ENCODE assay signal across 17 cellular contexts in genomic region chr3:62211675-62212429, GRCh38.
A peak's percentile ranks its signal among the peaks of the same experiment; 100 is the strongest.
DNase-seq lines count a peak whose midpoint lies in the region; TF ChIP-seq lines count a peak whose summit lies in the region.
"Had no signal": no experiment of that assay in that cellular context is flagged by ENCODE, and none has a peak within 500 bp of the region (broad histone marks: within the 10 kb centered on the region; RNA-seq: fewer than 3 reads in every experiment).

No MANE protein-coding gene starts in this region.

- no peaks in the 10 kb centered on the region for H3K9me3 ChIP-seq in colonic mucosa
- H3K9me3 ChIP-seq: A549, upper lobe of left lung had no signal

- H3K4me3 ChIP-seq in colonic mucosa, result no peak overlapping the region
- no peak overlapping the region for H3K4me3 ChIP-seq in retinal pigment epithelial cell (ENCODE audit: low read length)
- H3K4me3 ChIP-seq: A549, GM23248, upper lobe of left lung had no signal

- no peaks in the 10 kb centered on the region for H3K36me3 ChIP-seq in colonic mucosa
- H3K36me3 ChIP-seq: upper lobe of left lung had no signal

- TF ChIP-seq CTCF in colonic mucosa (IDR thresholded peaks at IDR 0.05) (no peak), retinal pigment epithelial cell (conservative IDR thresholded peaks at IDR 0.05; ENCODE audit: low read depth, low read length) (peak; percentile 11)

- H3K27ac ChIP-seq in colonic mucosa, result no peak overlapping the region
- H3K27ac ChIP-seq: A549, epithelial cell of prostate, GM23248, upper lobe of left lung had no signal

- DNase-seq in NCI-H345 (lab: John Stamatoyannopoulos, UW) (peak; percentile 19), NCI-H345 treated with DMSO at 0.1 percent for 48 hours (lab: John Stamatoyannopoulos, UW; ENCODE audit: unreplicated experiment) (no peak), NCI-H2171 treated with DMSO at 0.1 percent for 48 hours (lab: John Stamatoyannopoulos, UW) (peak; percentile 58), colonic mucosa (peak; percentile 31), retinal pigment epithelial cell (ENCODE audit: low read depth) (no peak), GM19240 (ENCODE audit: insufficient read length, low spot score) (no peak), NCI-H226 (no peak)
- DNase-seq in NK-92 treated with Interleukin-12 subunit alpha and Interleukin-12 subunit beta, amount 100 ng/mL, for 24 hours (lab: John Stamatoyannopoulos, UW), result no peak
- DNase-seq: activated CD4-positive, alpha-beta T cell treated with anti-CD3 and anti-CD28 coated beads, Interleukin-2, amount 10 ng/mL, durations not matched to agents 7 days and 5 days; activated gamma-delta T cell; central memory CD4-positive, alpha-beta T cell; GM23248; posterior cingulate gyrus; stimulated activated CD4-positive, alpha-beta T cell treated with anti-CD3 and anti-CD28 coated beads, Interleukin-1b, Interleukin-23, amount 100 ng/mL, for 48 hours; upper lobe of left lung had no signal

- no peak overlapping the region for H3K9ac ChIP-seq in colonic mucosa (ENCODE audit: low read depth in 2 of 2, low read length in 2 of 2)
- H3K9ac ChIP-seq: GM23248 had no signal

- no peaks in the 10 kb centered on the region for H3K27me3 ChIP-seq in colonic mucosa
- H3K27me3 ChIP-seq: upper lobe of left lung had no signal

- no peaks in the 10 kb centered on the region for H3K4me1 ChIP-seq in colonic mucosa
- H3K4me1 ChIP-seq: A549, upper lobe of left lung had no signal

- intact Hi-C loops in colonic mucosa (cut with DNase I), result no loop called here

Comparison
In these comparisons a context has a peak if more than half of its experiments do, and no peak if none do; other contexts are left out.
1. DNase-seq: peak in NCI-H345 (single experiment), NCI-H2171 treated with DMSO at 0.1 percent for 48 hours (single experiment) and colonic mucosa (single experiment); none in NCI-H345 treated with DMSO at 0.1 percent for 48 hours (single experiment), retinal pigment epithelial cell (single experiment), GM19240 (single experiment), NK-92 treated with Interleukin-12 subunit alpha and Interleukin-12 subunit beta, amount 100 ng/mL, for 24 hours (single experiment) and NCI-H226 (single experiment).